ENCODE assay signal across 8 cellular contexts in the genomic region with DNA sequence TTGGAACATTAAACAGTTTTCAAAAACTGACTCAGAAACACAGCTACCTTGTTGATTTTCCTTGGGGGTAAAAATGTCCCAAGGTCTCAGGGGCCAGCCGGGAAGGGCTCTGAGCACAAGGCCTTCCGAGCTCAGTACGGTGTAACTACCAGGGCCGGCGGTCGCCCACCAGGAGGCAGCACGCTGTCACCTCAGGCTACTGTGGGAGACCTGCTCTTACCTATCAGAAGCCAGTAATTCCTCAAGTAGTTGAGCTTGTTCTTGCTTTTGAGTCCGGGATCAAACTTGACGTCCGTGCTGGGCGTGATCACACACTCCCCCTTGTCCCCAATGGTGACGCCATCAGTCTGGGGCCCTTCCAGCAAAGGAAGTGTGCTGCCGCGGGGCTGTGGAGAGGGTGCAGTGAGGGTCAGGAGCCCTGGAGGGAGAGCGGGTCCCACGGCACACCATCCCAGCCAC. TPM values are rescaled to one million over a fixed set of nuclear protein-coding genes. Genes with fewer than 3 reads are reported as not detected.
DNase-seq lines count a peak whose midpoint lies in the region; ATAC-seq and TF ChIP-seq lines count a peak whose summit lies in the region.

No MANE protein-coding gene starts in this region.

- ATAC-seq in right lobe of liver (peak; percentile 43 to 73 (median 60)), GM18873 (IDR thresholded peaks at IDR 0.05; ENCODE audit: low FRiP score, unreplicated experiment) (no peak)

- H3K27me3 ChIP-seq in right lobe of liver: no peaks in the 10 kb centered on the region

- H3K27ac ChIP-seq in VCaP (no peak overlapping the region), right lobe of liver (peak overlapping the region in 1 of 3 donors; percentile 29)

- TF ChIP-seq CTCF in VCaP (conservative IDR thresholded peaks at IDR 0.05) (peak; percentile 73), right lobe of liver (IDR thresholded peaks at IDR 0.05) (peak; percentile 25 to 53 (median 47))

- peaks cover 0 to 83% (median 33%) of the 10 kb centered on the region in 4 donors for H3K36me3 ChIP-seq in right lobe of liver

- 65% methylated on average over 4 of the region's 16 CpGs for WGBS in right lobe of liver (ENCODE audit: insufficient coverage, low coverage, low lambda C conversion rate, missing lambda C conversion rate)

- intact Hi-C loops in right lobe of liver (cut with DNase I): loop anchor here in 1 of 2 donors (10.0 kb wide), 1 partner anchor 61 kb away; no protein-coding TSS in a partner anchor

- TF ChIP-seq POLR2A in right lobe of liver (IDR thresholded peaks at IDR 0.05): no peak

- no peak overlapping the region for H3K4me3 ChIP-seq in right lobe of liver

- no peaks in the 10 kb centered on the region for H3K9me3 ChIP-seq in right lobe of liver

- DNase-seq in NOMO-1 treated with DMSO at 0.1 percent for 48 hours (lab: John Stamatoyannopoulos, UW; ENCODE audit: unreplicated experiment): peak; percentile 12
- DNase-seq in NOMO-1 treated with dmso at 0.1 percent for 144 hours (lab: John Stamatoyannopoulos, UW; ENCODE audit: unreplicated experiment): no peak
- peak; percentile 22 for DNase-seq in cerebellar cortex (ENCODE audit: low spot score)
- peak in 2 of 3 donors; percentile 62 to 71 for DNase-seq in right lobe of liver
- peak; percentile 43 to 67 (median 56) for DNase-seq in stimulated activated naive CD4-positive, alpha-beta T cell (lab: John Stamatoyannopoulos, UW)
- DNase-seq in hippocampal formation (lab: John Stamatoyannopoulos, UW): no peak

- H3K4me1 ChIP-seq in right lobe of liver: peaks cover 0 to 14% (median under 1%) of the 10 kb centered on the region in 4 donors

RNA-seq across cellular contexts. Expression of a gene that starts 43.4 kb away (rescaled TPM):
- 10 to 100 TPM in 3 of 6 experiments, 1 to 10 TPM in 3; 5.5 to 16.1 (median 8.6) TPM for total RNA-seq in right lobe of liver

Comparison
In these comparisons a context has a peak if more than half of its experiments do, and no peak if none do; other contexts are left out.
1. DNase-seq: peak in NOMO-1 treated with DMSO at 0.1 percent for 48 hours (single experiment), cerebellar cortex (single experiment), right lobe of liver (2 of 3) and stimulated activated naive CD4-positive, alpha-beta T cell (6 of 6); none in NOMO-1 treated with dmso at 0.1 percent for 144 hours (single experiment) and hippocampal formation (0 of 2).